Comparison of ENCODE assay signal across 8 cellular contexts in the genomic region with DNA sequence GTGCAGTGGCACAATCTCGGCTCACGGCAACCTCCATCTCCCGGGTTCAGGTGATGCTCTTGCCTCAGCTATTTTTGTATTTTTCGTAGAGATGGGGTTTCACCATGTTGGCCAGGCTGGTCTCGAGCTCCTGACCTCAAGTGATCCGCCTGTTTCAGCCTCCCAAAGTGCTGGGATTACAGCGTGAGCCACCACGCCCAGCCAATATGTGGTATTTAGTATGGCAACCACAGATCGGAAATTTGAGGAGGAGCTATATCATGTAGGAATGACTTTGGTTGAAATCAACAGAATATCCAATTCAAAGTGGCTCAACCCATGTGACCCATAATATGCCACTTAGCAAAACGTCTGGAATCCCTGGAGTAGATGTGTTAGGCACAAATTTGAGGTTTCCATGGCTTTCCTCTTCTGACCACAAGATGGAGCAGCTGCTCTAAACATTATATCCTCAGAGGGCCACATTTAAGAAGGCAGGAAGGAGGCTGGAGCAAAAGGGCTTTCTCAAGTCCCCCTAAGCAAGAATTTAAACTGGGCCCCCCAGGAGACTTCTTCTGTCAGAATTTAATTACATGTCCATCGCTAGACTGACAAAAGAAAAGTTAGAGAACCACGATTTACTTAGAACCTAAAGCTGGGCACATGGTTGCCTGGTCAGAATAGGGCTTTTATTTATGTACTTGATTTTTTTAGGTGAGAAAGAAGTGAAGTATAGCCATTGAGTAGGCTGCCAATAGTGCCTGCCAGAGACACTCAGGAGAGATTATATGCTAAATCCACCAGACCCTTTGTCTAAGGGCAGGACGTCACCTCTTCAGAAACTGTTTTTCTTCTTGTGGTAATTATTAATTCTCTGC. TPM values are rescaled to one million over a fixed set of nuclear protein-coding genes. Genes with fewer than 3 reads are reported as not detected.
DNase-seq lines count a peak whose midpoint lies in the region; ATAC-seq and TF ChIP-seq lines count a peak whose summit lies in the region.

No MANE protein-coding gene starts in this region.

- peak overlapping the region; percentile 72 for H3K4me2 ChIP-seq in neural progenitor cell

- no peaks in the 10 kb centered on the region for H3K79me2 ChIP-seq in neural progenitor cell (ENCODE audit: low read depth)

- H3K4me1 ChIP-seq in neural progenitor cell: peaks cover 33% of the 10 kb centered on the region

- no peak overlapping the region for H3K4me3 Mint-ChIP-seq in neural progenitor cell

- no peaks in the 10 kb centered on the region for H3K9me3 Mint-ChIP-seq in neural progenitor cell

- no peaks in the 10 kb centered on the region for H4K20me1 ChIP-seq in neural progenitor cell (ENCODE audit: low read depth)

- DNase-seq in Caki2 (ENCODE audit: low read depth) (peak; percentile 66), HK-2 (ENCODE audit: unreplicated experiment) (peak; percentile 39), NCI-H510A treated with DMSO at 0.1 percent for 48 hours (lab: John Stamatoyannopoulos, UW) (peak; percentile 83), fibroblast of the conjunctiva (ENCODE audit: low read depth) (peak; percentile 67), neural progenitor cell (ENCODE audit: low spot score) (peak; percentile 81)
- peak; percentile 13 for DNase-seq in activated CD4-positive, alpha-beta T cell treated with anti-CD3 and anti-CD28 coated beads, Interleukin-2, amount 50 U/mL, for 1 hour

- H3K27ac Mint-ChIP-seq in neural progenitor cell: no peak overlapping the region

- H3K27me3 ChIP-seq in neural progenitor cell: no peaks in the 10 kb centered on the region

- peak; percentile 92 for TF ChIP-seq CTCF in neural progenitor cell (IDR thresholded peaks at IDR 0.05)

- no peaks in the 10 kb centered on the region for H3K36me3 ChIP-seq in neural progenitor cell

- ATAC-seq in HG02678 (IDR thresholded peaks at IDR 0.05; ENCODE audit: unreplicated experiment) (no peak), HG02885 (IDR thresholded peaks at IDR 0.05; ENCODE audit: poor library complexity, unreplicated experiment) (no peak)

- no peaks in the 10 kb centered on the region for H3K9me3 ChIP-seq in neural progenitor cell (ENCODE audit: low read depth)

- H3K4me1 Mint-ChIP-seq in neural progenitor cell: peaks cover 25% of the 10 kb centered on the region

- H3K4me3 ChIP-seq in neural progenitor cell: peak overlapping the region; percentile 26

- H3K27ac ChIP-seq in neural progenitor cell: no peak overlapping the region

- no peak overlapping the region for H3K9ac ChIP-seq in neural progenitor cell

- in situ Hi-C loops in Caki2 (cut with HindIII; ENCODE audit: low pct_unique_long_range_greater_than_20kb, low sequenced_read_pairs): no loop called here

- H3K36me3 Mint-ChIP-seq in neural progenitor cell: no peaks in the 10 kb centered on the region

- no peak overlapping the region for H2AFZ ChIP-seq in neural progenitor cell (replicated peaks)

- H3K27me3 Mint-ChIP-seq in neural progenitor cell (ENCODE audit: insufficient read depth, low read depth): peaks cover 8% of the 10 kb centered on the region

- peaks cover 33% of the 10 kb centered on the region for H3F3A ChIP-seq in neural progenitor cell (ENCODE audit: low read depth)

RNA-seq across cellular contexts. Expression of a gene that starts 49.6 kb away (rescaled TPM):
- 14.7 and 20.6 TPM in 2 replicates for total RNA-seq in Caki2 (2014; rRNA removed; shearing (Covaris generic); ENCODE audit: low replicate concordance)
- 9.0 and 10.4 TPM in 2 replicates for total RNA-seq in neural progenitor cell (ENCODE audit: low replicate concordance)

Comparison
In these comparisons a context has a peak if more than half of its experiments do, and no peak if none do; other contexts are left out.
1. DNase-seq: peak in every context shown above with its lines; median percentile 83 in NCI-H510A treated with DMSO at 0.1 percent for 48 hours; 81 in neural progenitor cell; 67 in fibroblast of the conjunctiva; 66 in Caki2; 39 in HK-2; 13 in activated CD4-positive, alpha-beta T cell treated with anti-CD3 and anti-CD28 coated beads, Interleukin-2, amount 50 U/mL, for 1 hour.